Comparison of ENCODE assay signal across 6 cellular contexts in genomic region chr4:69894706-69895105, GRCh38.
"Had no signal": no experiment of that assay in that cellular context is flagged by ENCODE, and none has a peak within 500 bp of the region (broad histone marks: within the 10 kb centered on the region; RNA-seq: fewer than 3 reads in every experiment).

No MANE protein-coding gene starts in this region.

- H3K27ac Mint-ChIP-seq: GM23338, H9, IgD-negative memory B cell had no signal

- H3K27me3 Mint-ChIP-seq: IgD-negative memory B cell had no signal

- H3K36me3 Mint-ChIP-seq: IgD-negative memory B cell had no signal

- DNase-seq: H9, HCEC 1CT, KBM-7 had no signal

- H3K4me3 Mint-ChIP-seq: GM23338, H9, IgD-negative memory B cell had no signal

- ATAC-seq: GM23338, HepG2 had no signal

- H3K4me1 Mint-ChIP-seq: GM23338, H9, IgD-negative memory B cell had no signal

- H3K9me3 Mint-ChIP-seq: GM23338, H9, IgD-negative memory B cell had no signal
